Comparison of ENCODE assay signal across 12 cellular contexts in genomic region chr5:10913181-10913810, GRCh38.
A peak's percentile ranks its signal among the peaks of the same experiment; 100 is the strongest.
DNase-seq lines count a peak whose midpoint lies in the region; ATAC-seq and TF ChIP-seq lines count a peak whose summit lies in the region.
"Had no signal": no experiment of that assay in that cellular context is flagged by ENCODE, and none has a peak within 500 bp of the region (broad histone marks: within the 10 kb centered on the region; RNA-seq: fewer than 3 reads in every experiment).

No MANE protein-coding gene starts in this region.

- ATAC-seq in GM21390 (IDR thresholded peaks at IDR 0.05; ENCODE audit: unreplicated experiment) = no peak

- H2AFZ ChIP-seq in fibroblast of lung (ENCODE audit: low read length) = peak overlapping the region; percentile 30

- POLR2A ChIA-PET in AG04450 (lab: Yijun Ruan, JAX) (no interaction called here), HEK293 (lab: Yijun Ruan, JAX) (no interaction called here)

- no peak overlapping the region for H3K4me2 ChIP-seq in fibroblast of lung (ENCODE audit: extremely low read depth, insufficient read depth, low read length)
- H3K4me2 ChIP-seq: KMS-11 had no signal

- DNase-seq in AG04450 (ENCODE audit: low read depth, low spot score) (no peak), fibroblast of lung (ENCODE audit: low read depth in 2 of 2) (no peak), left ventricle myocardium inferior (no peak), 8988T (no peak)
- DNase-seq: DMS 273 treated with DMSO at 0.1 percent for 48 hours, DND-41, NCI-H1694 treated with DMSO at 0.1 percent for 48 hours had no signal

- H3K4me1 ChIP-seq in HEK293 (ENCODE audit: control insufficient read depth, insufficient read depth, low read length) (0 out of 2 replicates have a peak, but pooled peaks cover 2% of the 10 kb centered on the region), fibroblast of lung (ENCODE audit: control insufficient read depth, extremely low read depth, insufficient read depth, low read length) (peaks cover 3% of the 10 kb centered on the region), left ventricle myocardium inferior (peaks cover 3% of the 10 kb centered on the region)
- H3K4me1 ChIP-seq: HAP-1 had no signal

- H3K27ac ChIP-seq in AG04450 (ENCODE audit: low read depth, low read length) (peak overlapping the region; percentile 73), HEK293 (ENCODE audit: extremely low read depth, low read depth, low read length) (no peak overlapping the region), fibroblast of lung (ENCODE audit: insufficient read depth, low read length) (no peak overlapping the region), left ventricle myocardium inferior (replicated peaks) (no peak overlapping the region)
- H3K27ac ChIP-seq: KMS-11 had no signal

- no peaks in the 10 kb centered on the region for H3K27me3 ChIP-seq in AG04450 (ENCODE audit: control insufficient read depth, insufficient read depth, low read length)
- no peaks in the 10 kb centered on the region for H3K27me3 ChIP-seq in fibroblast of lung (ENCODE audit: control insufficient read depth, insufficient read depth, low read length)
- no peaks in the 10 kb centered on the region for H3K27me3 ChIP-seq in left ventricle myocardium inferior (ENCODE audit: low read depth)

- TF ChIP-seq CTCF in AG04450 (IDR thresholded peaks at IDR 0.05; ENCODE audit: low read depth, low read length) = no peak
- TF ChIP-seq CTCF in HEK293 (tag by site-specific recombination; IDR thresholded peaks at IDR 0.05) = no peak
- TF ChIP-seq CTCF in WI38 (IDR thresholded peaks at IDR 0.05; ENCODE audit: low read depth, low read length) = no peak
- TF ChIP-seq CTCF in fibroblast of lung (conservative IDR thresholded peaks at IDR 0.05 in 1 of 2, IDR thresholded peaks at IDR 0.05 in 1 of 2; ENCODE audit: low read depth in 1 of 2, low read length in 2 of 2) = no peak
- TF ChIP-seq CTCF in left ventricle myocardium inferior (IDR thresholded peaks at IDR 0.05; ENCODE audit: borderline replicate concordance) = no peak

- CTCF ChIA-PET in AG04450 (lab: Charles Lee) (no interaction called here), HEK293 (lab: Yijun Ruan, JAX) (interaction anchor here (0.7 kb wide), 1 partner anchor 56 kb away, joined by 3 read pairs; no protein-coding TSS in a partner anchor)

- H3K9me3 ChIP-seq in AG04450 (ENCODE audit: control insufficient read depth, insufficient read depth, low read length) = no peaks in the 10 kb centered on the region
- no peaks in the 10 kb centered on the region for H3K9me3 ChIP-seq in HEK293 (ENCODE audit: control insufficient read depth, insufficient read depth, low read depth, low read length)
- H3K9me3 ChIP-seq in fibroblast of lung (ENCODE audit: control insufficient read depth, insufficient read depth, low read depth, low read length) = no peaks in the 10 kb centered on the region
- no peaks in the 10 kb centered on the region for H3K9me3 ChIP-seq in left ventricle myocardium inferior (replicated peaks)
- H3K9me3 ChIP-seq: HAP-1 had no signal

- H3K4me3 ChIP-seq in AG04450 (ENCODE audit: low read depth, low read length) (no peak overlapping the region), HEK293 (ENCODE audit: low read depth, low read length) (no peak overlapping the region), WI38 (ENCODE audit: low read depth, low read length) (peak overlapping the region; percentile 23), fibroblast of lung (replicated peaks in 1 of 4; ENCODE audit: control extremely low read depth in 1 of 4, insufficient read depth in 1 of 4, low read depth in 3 of 4, low read length in 4 of 4) (no peak overlapping the region), left ventricle myocardium inferior (no peak overlapping the region)
- H3K4me3 ChIP-seq: HAP-1 had no signal

- H4K20me1 ChIP-seq in fibroblast of lung (ENCODE audit: control insufficient read depth, extremely low read depth, insufficient read depth, low read length) = no peaks in the 10 kb centered on the region

- no peaks in the 10 kb centered on the region for H3K79me2 ChIP-seq in fibroblast of lung (ENCODE audit: control insufficient read depth, insufficient read depth, low read length)

- H3K36me3 ChIP-seq in HEK293 (ENCODE audit: control insufficient read depth in 2 of 2, insufficient read depth in 1 of 2, low read length in 2 of 2) (no peaks in the 10 kb centered on the region), fibroblast of lung (ENCODE audit: control insufficient read depth, insufficient read depth, low read length) (no peaks in the 10 kb centered on the region), left ventricle myocardium inferior (no peaks in the 10 kb centered on the region)
- H3K36me3 ChIP-seq: HAP-1 had no signal

- H3K9ac ChIP-seq in fibroblast of lung (ENCODE audit: insufficient read depth, low read length) = no peak overlapping the region
- H3K9ac ChIP-seq: KMS-11 had no signal

- intact Hi-C loops in left ventricle myocardium inferior (cut with micrococcal nuclease) = no loop called here

TF ChIP-seq in HEK293, 187 proteins besides CTCF, POLR2A, EP300 and RAD21:
- peak; percentile 49; the same call in 1 of the 2 replicates for TF ChIP-seq ZNF366 (tag by site-specific recombination; conservative IDR thresholded peaks at IDR 0.05)
- no peak for TF ChIP-seq ZFP3 (tag by site-specific recombination; IDR thresholded peaks at IDR 0.05; ENCODE audit: low read depth)
TF ChIP-seq in HEK293: peak in this region for 1.
